Comparison of ENCODE assay signal across 24 cellular contexts in genomic region chr13:78881054-78881453, GRCh38.
DNase-seq lines count a peak whose midpoint lies in the region; ATAC-seq lines count a peak whose summit lies in the region.
"Had no signal": no experiment of that assay in that cellular context is flagged by ENCODE, and none has a peak within 500 bp of the region (broad histone marks: within the 10 kb centered on the region; RNA-seq: fewer than 3 reads in every experiment).

No MANE protein-coding gene starts in this region.

- H3K4me1 ChIP-seq in mesendoderm (ENCODE audit: control insufficient read depth, low read depth, low read length) = no peaks in the 10 kb centered on the region
- H3K4me1 ChIP-seq: breast epithelium, transverse colon had no signal

- no peak overlapping the region for H3K4me2 ChIP-seq in mesendoderm (ENCODE audit: low read length)

- DNase-seq in DMS79 treated with DMSO at 0.1 percent for 48 hours (lab: John Stamatoyannopoulos, UW) (peak; percentile 34), DMS79 (lab: John Stamatoyannopoulos, UW) (no peak), NCI-H146 treated with DMSO at 0.1 percent for 48 hours (lab: John Stamatoyannopoulos, UW; ENCODE audit: unreplicated experiment) (peak; percentile 98), NCI-H69 (lab: John Stamatoyannopoulos, UW) (peak; percentile 18), mesendoderm (peak; percentile 86), activated gamma-delta T cell (lab: John Stamatoyannopoulos, UW) (no peak), NCI-H1048 (lab: John Stamatoyannopoulos, UW) (no peak)
- DNase-seq: activated CD4-positive, alpha-beta T cell treated with anti-CD3 and anti-CD28 coated beads, Interleukin-2, amount 50 U/mL, for 1 hour; activated CD8-positive, alpha-beta memory T cell treated with anti-CD3 and anti-CD28 coated beads, Interleukin-2, amount 10 ng/mL, durations not matched to agents 7 days and 5 days; activated naive CD4-positive, alpha-beta T cell treated with anti-CD3 and anti-CD28 coated beads, Interleukin-2, amount 10 ng/mL, durations not matched to agents 7 days and 5 days; activated T-cell treated with anti-CD3 and anti-CD28 coated beads, Interleukin-2, amount 50 U/mL, for 72 hours; amniotic stem cell; CD4-positive, alpha-beta memory T cell; effector CD8-positive, alpha-beta T cell; GF-D8; left cardiac atrium; NCI-H526; nucleus accumbens; SW 1271; T1000; transverse colon had no signal

- H3K9ac ChIP-seq in mesendoderm (ENCODE audit: low read length) = no peak overlapping the region

- H4K8ac ChIP-seq in mesendoderm (ENCODE audit: low read depth, low read length) = no peak overlapping the region

- H2BK120ac ChIP-seq in mesendoderm (ENCODE audit: low read depth, low read length) = no peak overlapping the region

- ATAC-seq in HG02840 (IDR thresholded peaks at IDR 0.05; ENCODE audit: low FRiP score, unreplicated experiment) = no peak
- ATAC-seq: activated CD8-positive, alpha-beta memory T cell treated with anti-CD3 and anti-CD28 coated beads, Interleukin-2, amount 10 ng/mL, durations not matched to agents 7 days and 5 days; activated T-cell treated with anti-CD3 and anti-CD28 coated beads, Interleukin-2, amount 50 U/mL, for 72 hours; left cardiac atrium had no signal

- no peak overlapping the region for H3K18ac ChIP-seq in mesendoderm (ENCODE audit: low read length)

- H3K23ac ChIP-seq in mesendoderm (ENCODE audit: low read length) = no peak overlapping the region

- no peak overlapping the region for H2BK15ac ChIP-seq in mesendoderm (replicated peaks; ENCODE audit: low read depth)

- no peak overlapping the region for H3K4me3 ChIP-seq in mesendoderm (ENCODE audit: low read length)
- H3K4me3 ChIP-seq: breast epithelium, transverse colon had no signal

- H3K27me3 ChIP-seq in mesendoderm (ENCODE audit: insufficient read depth, low read length, poor library complexity) = no peaks in the 10 kb centered on the region
- H3K27me3 ChIP-seq: breast epithelium, transverse colon had no signal

- H3K27ac ChIP-seq in mesendoderm (ENCODE audit: low read depth, low read length) = no peak overlapping the region
- H3K27ac ChIP-seq: 22Rv1, breast epithelium, transverse colon had no signal

- H3K79me2 ChIP-seq in mesendoderm (ENCODE audit: control insufficient read depth, insufficient read depth, low read length) = no peaks in the 10 kb centered on the region

- no peak overlapping the region for H3K4ac ChIP-seq in mesendoderm (ENCODE audit: low read depth, low read length)

- H3K56ac ChIP-seq in mesendoderm (ENCODE audit: low read length) = no peak overlapping the region

- H3K36me3 ChIP-seq in mesendoderm (ENCODE audit: control insufficient read depth, insufficient read depth, low read length) = no peaks in the 10 kb centered on the region
- H3K36me3 ChIP-seq: breast epithelium, transverse colon had no signal

- H2BK5ac ChIP-seq in mesendoderm (ENCODE audit: low read length) = no peak overlapping the region

- H3K79me1 ChIP-seq in mesendoderm (ENCODE audit: low read length) = no peaks in the 10 kb centered on the region

- H2AK5ac ChIP-seq in mesendoderm (ENCODE audit: low read length) = no peak overlapping the region

- H4K5ac ChIP-seq in mesendoderm (ENCODE audit: low read length) = no peak overlapping the region

- no CpG with 5 or more reads among the region's 3 CpGs for WGBS in mesendoderm (ENCODE audit: extremely low coverage, insufficient coverage, low lambda C conversion rate)

Comparison
In these comparisons a context has a peak if more than half of its experiments do, and no peak if none do; other contexts are left out.
1. DNase-seq: peak in DMS79 treated with DMSO at 0.1 percent for 48 hours (single experiment), NCI-H146 treated with DMSO at 0.1 percent for 48 hours (single experiment), NCI-H69 (single experiment) and mesendoderm (single experiment); none in DMS79 (single experiment), activated gamma-delta T cell (single experiment) and NCI-H1048 (single experiment).